ENCODE assay signal across 8 cellular contexts in genomic region chr3:101725890-101726275, GRCh38. TPM values are rescaled to one million over a fixed set of nuclear protein-coding genes. Genes with fewer than 3 reads are reported as not detected.
A peak's percentile ranks its signal among the peaks of the same experiment; 100 is the strongest.
DNase-seq lines count a peak whose midpoint lies in the region; ATAC-seq, FAIRE-seq and TF ChIP-seq lines count a peak whose summit lies in the region.

No MANE protein-coding gene starts in this region.

- DNase-seq in GM19239 (ENCODE audit: insufficient read length, low spot score): no peak
- no peak for DNase-seq in SJCRH30
- no peak for DNase-seq in fibroblast of lung (ENCODE audit: low read depth in 2 of 2)
- DNase-seq in gastrocnemius medialis: no peak
- DNase-seq in ureter (ENCODE audit: low spot score): no peak
- DNase-seq in A172 (ENCODE audit: low spot score): no peak
- no peak for DNase-seq in NCI-H1092 (lab: John Stamatoyannopoulos, UW)

- peak overlapping the region; percentile 55; the same call in 1 of the 2 replicates for H3K27ac ChIP-seq in SJCRH30
- H3K27ac ChIP-seq in fibroblast of lung (ENCODE audit: insufficient read depth, low read length): peak overlapping the region; percentile 19
- no peak overlapping the region for H3K27ac ChIP-seq in gastrocnemius medialis

- H3K4me3 ChIP-seq in SJCRH30: peak overlapping the region; percentile 63
- peak overlapping the region; percentile 80 to 98 (median 83) for H3K4me3 ChIP-seq in fibroblast of lung (replicated peaks in 1 of 4; ENCODE audit: control extremely low read depth in 1 of 4, insufficient read depth in 1 of 4, low read depth in 3 of 4, low read length in 4 of 4)
- peak overlapping the region; percentile 76 to 87 (median 85) for H3K4me3 ChIP-seq in gastrocnemius medialis

- H3K36me3 ChIP-seq in SJCRH30: peaks cover 40% of the 10 kb centered on the region
- H3K36me3 ChIP-seq in fibroblast of lung (ENCODE audit: control insufficient read depth, insufficient read depth, low read length): no peaks in the 10 kb centered on the region
- H3K36me3 ChIP-seq in gastrocnemius medialis: peaks cover 0 to 31% of the 10 kb centered on the region in 2 donors

- peak overlapping the region; percentile 48 for H2AFZ ChIP-seq in fibroblast of lung (ENCODE audit: low read length)

- in situ Hi-C loops in gastrocnemius medialis (cut with MboI; ENCODE audit: low sequenced_read_pairs in 4 of 4): no loop called here

- peaks cover 19% of the 10 kb centered on the region for H3K79me2 ChIP-seq in fibroblast of lung (ENCODE audit: control insufficient read depth, insufficient read depth, low read length)

- peak overlapping the region; percentile 86 for H3K4me2 ChIP-seq in fibroblast of lung (ENCODE audit: extremely low read depth, insufficient read depth, low read length)

- no peaks in the 10 kb centered on the region for H3K9me3 ChIP-seq in SJCRH30 (replicated peaks)
- no peaks in the 10 kb centered on the region for H3K9me3 ChIP-seq in fibroblast of lung (ENCODE audit: control insufficient read depth, insufficient read depth, low read depth, low read length)
- H3K9me3 ChIP-seq in gastrocnemius medialis: no peaks in the 10 kb centered on the region

- H4K20me1 ChIP-seq in fibroblast of lung (ENCODE audit: control insufficient read depth, extremely low read depth, insufficient read depth, low read length): no peaks in the 10 kb centered on the region

- TF ChIP-seq CTCF in fibroblast of lung (conservative IDR thresholded peaks at IDR 0.05 in 1 of 2, IDR thresholded peaks at IDR 0.05 in 1 of 2; ENCODE audit: low read depth in 1 of 2, low read length in 2 of 2) (no peak), gastrocnemius medialis (IDR thresholded peaks at IDR 0.05 in 4 of 5, conservative IDR thresholded peaks at IDR 0.05 in 1 of 5) (no peak)

- no peak overlapping the region for H3K9ac ChIP-seq in fibroblast of lung (ENCODE audit: insufficient read depth, low read length)

- intact Hi-C loops in gastrocnemius medialis (cut with DNase I; ENCODE audit: low total_unique reads): loop anchor here (1.0 to 2.0 kb wide), 3 partner anchors 31 to 151 kb away; partner anchors contain the start of genes PCNP and RPL24

- no peaks in the 10 kb centered on the region for H3K27me3 ChIP-seq in SJCRH30
- H3K27me3 ChIP-seq in fibroblast of lung (ENCODE audit: control insufficient read depth, insufficient read depth, low read length): no peaks in the 10 kb centered on the region
- H3K27me3 ChIP-seq in gastrocnemius medialis: no peaks in the 10 kb centered on the region

- H3K4me1 ChIP-seq in SJCRH30: peaks cover 15% of the 10 kb centered on the region
- H3K4me1 ChIP-seq in fibroblast of lung (ENCODE audit: control insufficient read depth, extremely low read depth, insufficient read depth, low read length): no peaks in the 10 kb centered on the region
- H3K4me1 ChIP-seq in gastrocnemius medialis: peaks cover 10 to 29% of the 10 kb centered on the region in 2 donors

- FAIRE-seq in GM19239 (lab: Jason Lieb, UNC): peak; percentile 73

- TF ChIP-seq POLR2A in gastrocnemius medialis (IDR thresholded peaks at IDR 0.05): no peak

- ATAC-seq in gastrocnemius medialis: no peak
- ATAC-seq in GM19395 (IDR thresholded peaks at IDR 0.05; ENCODE audit: unreplicated experiment): no peak

RNA-seq across cellular contexts. Expression of gene CEP97, which starts 1.5 kb away (rescaled TPM):
- 46.3 and 48.9 TPM in 2 replicates for total RNA-seq in SJCRH30 (2014; rRNA removed; shearing (Covaris generic))
- total RNA-seq in fibroblast of lung (10.1 and 10.8 TPM in 2 replicates), gastrocnemius medialis (10 to 100 TPM in 3 of 4 donors, 1 to 10 TPM in 1; 8.3 to 20.0 (median 13.2) TPM), ureter (9.1 TPM)
- 2.0 and 2.7 TPM in 2 replicates for polyA plus RNA-seq in fibroblast of lung
- 2.6 and 3.8 TPM in 2 replicates for polyA plus RNA-seq in fibroblast of lung (2012)
- polyA minus RNA-seq in fibroblast of lung (ENCODE audit: low replicate concordance): 4.7 and 7.2 TPM in 2 replicates
- total RNA-seq in A172 (2014; rRNA removed; shearing (Covaris generic)): 32.2 and 32.9 TPM in 2 replicates

RNA-seq across cellular contexts. Expression of gene RPL24, which starts 39.4 kb away (rescaled TPM):
- total RNA-seq in SJCRH30 (2014; rRNA removed; shearing (Covaris generic)): 5,296 and 6,510 TPM in 2 replicates
- total RNA-seq in fibroblast of lung (1,821 and 4,072 TPM in 2 replicates), gastrocnemius medialis (1,000 to 10,000 TPM; 1,085 to 1,329 (median 1,254) TPM), ureter (1,195 TPM)
- 768 and 864 TPM in 2 replicates for polyA plus RNA-seq in fibroblast of lung
- polyA plus RNA-seq in fibroblast of lung (2012): 1,556 and 1,578 TPM in 2 replicates
- polyA minus RNA-seq in fibroblast of lung (ENCODE audit: low replicate concordance): 119 and 303 TPM in 2 replicates
- 1,824 and 2,164 TPM in 2 replicates for total RNA-seq in A172 (2014; rRNA removed; shearing (Covaris generic))

RNA-seq across cellular contexts. Expression of gene ZBTB11, which starts 49.0 kb away (rescaled TPM):
- total RNA-seq in SJCRH30 (2014; rRNA removed; shearing (Covaris generic)): 28.6 and 31.3 TPM in 2 replicates
- total RNA-seq in fibroblast of lung: 21.8 and 26.6 TPM in 2 replicates
- 11.0 and 11.4 TPM in 2 replicates for polyA plus RNA-seq in fibroblast of lung
- polyA plus RNA-seq in fibroblast of lung (2012): 7.7 and 8.0 TPM in 2 replicates
- 3.6 and 3.7 TPM in 2 replicates for polyA minus RNA-seq in fibroblast of lung (ENCODE audit: low replicate concordance)
- total RNA-seq in gastrocnemius medialis: 10 to 100 TPM; 14.6 to 20.9 (median 16.1) TPM
- 19.1 TPM for total RNA-seq in ureter
- total RNA-seq in A172 (2014; rRNA removed; shearing (Covaris generic)): 22.8 and 31.4 TPM in 2 replicates

RNA-seq across cellular contexts. Expression of gene NXPE3, which starts 53.1 kb away (rescaled TPM):
- total RNA-seq in SJCRH30 (2014; rRNA removed; shearing (Covaris generic)): 28.0 and 30.2 TPM in 2 replicates
- total RNA-seq in fibroblast of lung (16.4 and 26.9 TPM in 2 replicates), gastrocnemius medialis (10 to 100 TPM; 31.5 to 52.0 (median 44.5) TPM), ureter (14.5 TPM)
- polyA plus RNA-seq in fibroblast of lung: 27.9 and 32.5 TPM in 2 replicates
- 14.1 and 19.8 TPM in 2 replicates for polyA plus RNA-seq in fibroblast of lung (2012)
- 30.7 and 33.7 TPM in 2 replicates for polyA minus RNA-seq in fibroblast of lung (ENCODE audit: low replicate concordance)
- 13.0 and 16.7 TPM in 2 replicates for total RNA-seq in A172 (2014; rRNA removed; shearing (Covaris generic))

Comparison
In these comparisons a context has a peak if more than half of its experiments do, and no peak if none do; other contexts are left out.
1. H3K27ac ChIP-seq: peak in SJCRH30 (single experiment) and fibroblast of lung (single experiment); none in gastrocnemius medialis (0 of 4).
2. Peak in every context shown above with its lines, with median percentiles within 50 percentile points of each other: H3K4me3 ChIP-seq.